11 cellular contexts compared by ENCODE assay signal in genomic region chr22:35638408-35638807, GRCh38. TPM values are rescaled to one million over a fixed set of nuclear protein-coding genes. Genes with fewer than 3 reads are reported as not detected.
DNase-seq lines count a peak whose midpoint lies in the region; ATAC-seq and TF ChIP-seq lines count a peak whose summit lies in the region.
"Had no signal": no experiment of that assay in that cellular context is flagged by ENCODE, and none has a peak within 500 bp of the region (broad histone marks: within the 10 kb centered on the region; RNA-seq: fewer than 3 reads in every experiment).

No MANE protein-coding gene starts in this region.

- CTCF ChIA-PET in AG04449 (lab: Yijun Ruan, JAX), result interaction anchor here (0.7 kb wide), 1 partner anchor 427 kb away, joined by 3 read pairs; no protein-coding TSS in a partner anchor

- TF ChIP-seq CTCF in AG04449 (IDR thresholded peaks at IDR 0.05; ENCODE audit: insufficient read depth, low read length, missing control alignments) (no peak), cardiac muscle cell (IDR thresholded peaks at IDR 0.05; ENCODE audit: low read depth, low read length) (no peak)

- no peaks in the 10 kb centered on the region for H3K36me3 ChIP-seq in cardiac muscle cell

- peak overlapping the region; percentile 3 for H3K27ac ChIP-seq in cardiac muscle cell

- ATAC-seq in GM18858 (IDR thresholded peaks at IDR 0.05; ENCODE audit: unreplicated experiment), result no peak
- no peak for ATAC-seq in HG03159 (IDR thresholded peaks at IDR 0.05; ENCODE audit: unreplicated experiment)

- H3K4me3 ChIP-seq in AG04449 (ENCODE audit: low read depth, low read length) (no peak overlapping the region), cardiac muscle cell (no peak overlapping the region)

- H3K4me1 ChIP-seq in cardiac muscle cell (ENCODE audit: low read depth), result peaks cover 4% of the 10 kb centered on the region

- H3K27me3 ChIP-seq in cardiac muscle cell, result no peaks in the 10 kb centered on the region

- POLR2A ChIA-PET in AG04449 (lab: Yijun Ruan, JAX), result interaction anchor here (1.0 kb wide), 1 partner anchor 10 kb away, joined by 3 read pairs; the partner anchor contains the start of gene APOL6

- H3K9me3 ChIP-seq in cardiac muscle cell (ENCODE audit: low read depth), result no peaks in the 10 kb centered on the region

- DNase-seq in AG04449 (ENCODE audit: low read depth, low spot score), result peak; percentile 47
- peak; percentile 57 for DNase-seq in amniotic epithelial cell (ENCODE audit: low read depth)
- peak; percentile 24 to 90 for DNase-seq in cardiac muscle cell (ENCODE audit: low read depth in 1 of 2, low spot score in 1 of 2)
- DNase-seq in nucleus accumbens (lab: John Stamatoyannopoulos, UW), result peak in 34 of 56 donors; percentile 4 to 64 (median 30)
- no peak for DNase-seq in NCI-H1436 treated with DMSO at 0.1 percent for 48 hours (lab: John Stamatoyannopoulos, UW)
- no peak for DNase-seq in NCI-H69 (lab: John Stamatoyannopoulos, UW)
- DNase-seq: AML-193, NCI-H524 had no signal

RNA-seq across cellular contexts. Expression of gene APOL6, which starts 9.8 kb away (rescaled TPM):
- not detected in 2 replicates for total RNA-seq in cardiac muscle cell
- polyA plus RNA-seq in cardiac muscle cell, result 0.07 TPM in 1 of 2 replicates, not detected in the other

RNA-seq across cellular contexts. Expression of gene MB, which starts 21.3 kb away (rescaled TPM):
- 952 and 1,065 TPM in 2 replicates for total RNA-seq in cardiac muscle cell
- 829 and 1,030 TPM in 2 replicates for polyA plus RNA-seq in cardiac muscle cell
- total RNA-seq: subcutaneous adipose tissue had no signal

Comparison
In these comparisons a context has a peak if more than half of its experiments do, and no peak if none do; other contexts are left out.
1. DNase-seq: peak in AG04449 (single experiment), amniotic epithelial cell (single experiment), cardiac muscle cell (2 of 2) and nucleus accumbens (34 of 56); none in NCI-H1436 treated with DMSO at 0.1 percent for 48 hours (single experiment) and NCI-H69 (single experiment).